18 cellular contexts compared by ENCODE assay signal in the genomic region with DNA sequence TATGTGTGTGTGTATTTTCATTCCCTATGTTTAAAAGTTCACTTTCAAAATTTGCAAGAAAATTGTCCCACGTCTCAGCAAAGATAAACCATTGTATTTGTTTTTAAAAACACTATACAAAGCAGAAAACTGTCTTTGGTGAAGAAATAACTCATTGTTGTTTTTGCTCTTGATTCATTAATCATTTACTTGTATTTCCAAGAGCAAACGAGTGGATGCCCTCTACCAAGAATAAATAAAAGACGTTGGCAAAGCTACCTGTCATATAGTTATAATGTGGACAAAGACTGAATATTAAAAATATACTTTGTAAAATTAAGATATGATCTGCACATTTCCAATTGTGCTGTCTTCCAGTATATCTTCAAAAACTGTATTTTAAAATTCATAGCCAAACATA.
"Had no signal": no experiment of that assay in that cellular context is flagged by ENCODE, and none has a peak within 500 bp of the region (broad histone marks: within the 10 kb centered on the region; RNA-seq: fewer than 3 reads in every experiment).

No MANE protein-coding gene starts in this region.

- H3K27ac Mint-ChIP-seq: immature natural killer cell, mesothelial cell of epicardium had no signal

- H3K4me3 Mint-ChIP-seq: immature natural killer cell, mesothelial cell of epicardium had no signal

- H3K36me3 Mint-ChIP-seq: mesothelial cell of epicardium had no signal

- DNase-seq: dermis blood vessel endothelial cell; dorsolateral prefrontal cortex; effector CD4-positive, alpha-beta T cell; effector memory CD4-positive, alpha-beta T cell; foreskin keratinocyte; heart left ventricle; hypothalamus; immature natural killer cell; islet precursor cell; kidney; kidney glomerular epithelial cell; left colon; left lung; left ventricle myocardium superior; lower lobe of right lung; mesenchymal stem cell; mucosa of descending colon had no signal

- H3K4me1 Mint-ChIP-seq: immature natural killer cell had no signal
